In genomic region chr6:95293257-95293656, GRCh38 we compare ENCODE assay signal across 35 cellular contexts.
DNase-seq lines count a peak whose midpoint lies in the region; ATAC-seq, FAIRE-seq and TF ChIP-seq lines count a peak whose summit lies in the region.
"Had no signal": no experiment of that assay in that cellular context is flagged by ENCODE, and none has a peak within 500 bp of the region (broad histone marks: within the 10 kb centered on the region; RNA-seq: fewer than 3 reads in every experiment).

No MANE protein-coding gene starts in this region.

- no peak overlapping the region for H3K4me3 ChIP-seq in HepG2 (replicated peaks in 1 of 3; ENCODE audit: insufficient read depth in 1 of 3, low read depth in 2 of 3, low read length in 3 of 3)
- no peak overlapping the region for H3K4me3 ChIP-seq in right lobe of liver
- H3K4me3 ChIP-seq in Caco-2 (ENCODE audit: low read depth, low read length): no peak overlapping the region
- H3K4me3 ChIP-seq in trophoblast cell (ENCODE audit: low read depth, low read length): no peak overlapping the region
- H3K4me3 ChIP-seq: A549; BLaER1; BLaER1 treated with 17β-estradiol and CSF1 and Interleukin-3, amounts not matched to agents 10 nM and 100 nM had no signal

- H2BK120ac ChIP-seq in trophoblast cell (ENCODE audit: insufficient read depth, low read length, poor library complexity): no peak overlapping the region

- peaks cover 11% of the 10 kb centered on the region for H3K9me3 Mint-ChIP-seq in Caco-2 (ENCODE audit: unreplicated experiment)
- H3K9me3 Mint-ChIP-seq in activated naive CD4-positive, alpha-beta T cell treated with anti-CD3 and anti-CD28 coated beads for 36 hours: peaks cover 3% of the 10 kb centered on the region
- H3K9me3 Mint-ChIP-seq: CD4-positive, alpha-beta T cell had no signal

- H3K4me2 ChIP-seq in HepG2 (ENCODE audit: low read depth, low read length) (no peak overlapping the region), trophoblast cell (ENCODE audit: low read length) (no peak overlapping the region)
- H3K4me2 ChIP-seq: A549; BLaER1; BLaER1 treated with 17β-estradiol and CSF1 and Interleukin-3, amounts not matched to agents 10 nM and 100 nM had no signal

- DNase-seq in HepG2 (ENCODE audit: low spot score) (no peak), right lobe of liver (no peak), Caco-2 (peak; percentile 13 to 44), foreskin keratinocyte (no peak), trophoblast cell (peak; percentile 41 to 72), NCI-H1694 (lab: John Stamatoyannopoulos, UW) (no peak), DMS 273 (lab: John Stamatoyannopoulos, UW; ENCODE audit: unreplicated experiment) (no peak)
- DNase-seq in activated naive CD4-positive, alpha-beta T cell treated with anti-CD3 and anti-CD28 coated beads for 36 hours: no peak
- DNase-seq: 8988T; ACHN; AML-193; BE2C; C1 segment of cervical spinal cord; Calu3; CD4-positive, alpha-beta memory T cell; CD4-positive, alpha-beta T cell; CD4-positive, CD25-positive, alpha-beta regulatory T cell; CD8-positive, alpha-beta memory T cell; CD8-positive, alpha-beta T cell; COR-L47; DMS 273 treated with DMSO at 0.1 percent for 48 hours; DMS153; DMS79; DMS79 treated with DMSO at 0.1 percent for 48 hours; DND-41; EL had no signal

- intact Hi-C loops in HepG2 (cut with micrococcal nuclease; ENCODE audit: unreplicated experiment) (no loop called here), right lobe of liver (cut with DNase I) (no loop called here), Caco-2 (cut with micrococcal nuclease; ENCODE audit: unreplicated experiment) (no loop called here)
- intact Hi-C loops in activated naive CD4-positive, alpha-beta T cell treated with anti-CD3 and anti-CD28 coated beads for 36 hours (cut with micrococcal nuclease): no loop called here

- no peak for TF ChIP-seq CTCF in HepG2 (CRISPR knock-in tag; IDR thresholded peaks at IDR 0.05)
- TF ChIP-seq CTCF in right lobe of liver (IDR thresholded peaks at IDR 0.05): no peak
- TF ChIP-seq CTCF in Caco-2 (IDR thresholded peaks at IDR 0.05; ENCODE audit: insufficient read depth in 1 of 2, low read depth in 1 of 2, low read length in 1 of 2, severe bottlenecking in 1 of 2, unreplicated experiment in 1 of 2): no peak
- TF ChIP-seq CTCF in foreskin keratinocyte (conservative IDR thresholded peaks at IDR 0.05): no peak

- CTCF ChIA-PET in HepG2 (lab: Yijun Ruan, JAX; ENCODE audit: low intra/inter-chr PET ratio, low total read pairs): no interaction called here
- CTCF ChIA-PET in Caco-2 (lab: Charles Lee): no interaction called here
- CTCF ChIA-PET in activated naive CD4-positive, alpha-beta T cell treated with anti-CD3 and anti-CD28 coated beads for 36 hours (lab: Charles Lee): interaction anchor here (0.6 kb wide), 1 partner anchor 366 kb away, joined by 4 read pairs; no protein-coding TSS in a partner anchor

- no peaks in the 10 kb centered on the region for H4K20me1 ChIP-seq in HepG2 (ENCODE audit: insufficient read depth, low read length)
- H4K20me1 ChIP-seq: BLaER1; BLaER1 treated with 17β-estradiol and CSF1 and Interleukin-3, amounts not matched to agents 10 nM and 100 nM had no signal

- ATAC-seq in HepG2 (peak; percentile 44; the same call in 1 of the 3 replicates), right lobe of liver (no peak), foreskin keratinocyte (no peak)
- ATAC-seq: A549; CD8-positive, alpha-beta T cell had no signal

- H3K9me3 ChIP-seq in HepG2 (ENCODE audit: low read length) (no peaks in the 10 kb centered on the region), right lobe of liver (no peaks in the 10 kb centered on the region), Caco-2 (no peaks in the 10 kb centered on the region; the same call in 1 of the 2 replicates), trophoblast cell (ENCODE audit: insufficient read depth, low read depth, low read length) (no peaks in the 10 kb centered on the region)
- H3K9me3 ChIP-seq: A549; BE2C; BLaER1; BLaER1 treated with 17β-estradiol and CSF1 and Interleukin-3, amounts not matched to agents 10 nM and 100 nM had no signal

- H3K79me1 ChIP-seq in trophoblast cell (ENCODE audit: low read length): peaks cover 2% of the 10 kb centered on the region

- H3K14ac ChIP-seq in trophoblast cell (ENCODE audit: low read length): no peak overlapping the region

- in situ Hi-C loops in HepG2 (cut with HindIII; ENCODE audit: extremely low pct_ligation_motif_present, low pct_unique_long_range_greater_than_20kb): no loop called here

- TF ChIP-seq EP300 in HepG2 (IDR thresholded peaks at IDR 0.05; ENCODE audit: low read depth in 2 of 2, low read length in 2 of 2): no peak
- no peak for TF ChIP-seq EP300 in HepG2 (CRISPR knock-in tag; IDR thresholded peaks at IDR 0.05; ENCODE audit: borderline replicate concordance)

- whole genome bisulfite sequencing in HepG2 (ENCODE audit: low lambda C conversion rate): 9% methylated on average over 2 of the region's 2 CpGs
- 60% methylated on average over 2 of the region's 2 CpGs for WGBS in right lobe of liver (ENCODE audit: insufficient coverage, low coverage, low lambda C conversion rate, missing lambda C conversion rate)
- WGBS in trophoblast cell (ENCODE audit: extremely low coverage, insufficient coverage, insufficient read length): no CpG with 5 or more reads among the region's 2 CpGs

- no peak for TF ChIP-seq RAD21 in HepG2 (CRISPR knock-in tag; IDR thresholded peaks at IDR 0.05)

- H2BK5ac ChIP-seq in trophoblast cell (ENCODE audit: low read depth, low read length, poor library complexity): peak overlapping the region; percentile 63

- peak overlapping the region; percentile 92 for H3K27ac Mint-ChIP-seq in Caco-2 (ENCODE audit: unreplicated experiment)
- no peak overlapping the region for H3K27ac Mint-ChIP-seq in activated naive CD4-positive, alpha-beta T cell treated with anti-CD3 and anti-CD28 coated beads for 36 hours
- H3K27ac Mint-ChIP-seq: B cell; CD14-positive monocyte; CD4-positive, alpha-beta memory T cell; CD4-positive, alpha-beta T cell; CD4-positive, CD25-positive, alpha-beta regulatory T cell; CD8-positive, alpha-beta memory T cell; CD8-positive, alpha-beta T cell had no signal

- no peak for TF ChIP-seq POLR2A in HepG2 (IDR thresholded peaks at IDR 0.05; ENCODE audit: insufficient read depth in 1 of 2, low read depth in 2 of 2, low read length in 2 of 2)
- TF ChIP-seq POLR2A in right lobe of liver (IDR thresholded peaks at IDR 0.05): no peak

- no peaks in the 10 kb centered on the region for H3K36me3 Mint-ChIP-seq in Caco-2 (ENCODE audit: insufficient read depth, unreplicated experiment)
- H3K36me3 Mint-ChIP-seq in activated naive CD4-positive, alpha-beta T cell treated with anti-CD3 and anti-CD28 coated beads for 36 hours (ENCODE audit: low read depth): no peaks in the 10 kb centered on the region
- H3K36me3 Mint-ChIP-seq: CD14-positive monocyte; CD4-positive, alpha-beta memory T cell; CD4-positive, CD25-positive, alpha-beta regulatory T cell; CD8-positive, alpha-beta memory T cell; CD8-positive, alpha-beta T cell had no signal

- peaks cover 18% of the 10 kb centered on the region for H3K4me1 Mint-ChIP-seq in Caco-2 (ENCODE audit: low read depth, unreplicated experiment)
- H3K4me1 Mint-ChIP-seq in activated naive CD4-positive, alpha-beta T cell treated with anti-CD3 and anti-CD28 coated beads for 36 hours (ENCODE audit: low read depth): no peaks in the 10 kb centered on the region
- H3K4me1 Mint-ChIP-seq: B cell; CD14-positive monocyte; CD4-positive, alpha-beta memory T cell; CD4-positive, CD25-positive, alpha-beta regulatory T cell; CD8-positive, alpha-beta memory T cell had no signal

- H3K9ac ChIP-seq in HepG2 (ENCODE audit: insufficient read depth, low read depth, low read length) (no peak overlapping the region), trophoblast cell (ENCODE audit: low read length) (no peak overlapping the region)
- H3K9ac ChIP-seq: BLaER1; BLaER1 treated with 17β-estradiol and CSF1 and Interleukin-3, amounts not matched to agents 10 nM and 100 nM had no signal

- H3K27ac ChIP-seq in HepG2 (ENCODE audit: extremely low read length, insufficient read depth, low read length) (no peak overlapping the region), right lobe of liver (no peak overlapping the region), foreskin keratinocyte (peak overlapping the region; percentile 79), trophoblast cell (ENCODE audit: low read depth, low read length) (no peak overlapping the region)
- H3K27ac ChIP-seq: 22Rv1; A549; BLaER1; BLaER1 treated with 17β-estradiol and CSF1 and Interleukin-3, amounts not matched to agents 10 nM and 100 nM; C4-2B had no signal

- H4K91ac ChIP-seq in trophoblast cell (ENCODE audit: low read depth, low read length): no peak overlapping the region

- FAIRE-seq in HepG2 (lab: Jason Lieb, UNC): no peak
- FAIRE-seq: A204.1, A549, D721Med had no signal

- H2AFZ ChIP-seq in HepG2 (ENCODE audit: low read length) (no peak overlapping the region), trophoblast cell (ENCODE audit: insufficient read depth, low read length, poor library complexity) (no peak overlapping the region)

- H3K4me3 Mint-ChIP-seq in Caco-2 (ENCODE audit: unreplicated experiment): no peak overlapping the region
- no peak overlapping the region for H3K4me3 Mint-ChIP-seq in activated naive CD4-positive, alpha-beta T cell treated with anti-CD3 and anti-CD28 coated beads for 36 hours
- H3K4me3 Mint-ChIP-seq: B cell; CD14-positive monocyte; CD4-positive, alpha-beta memory T cell; CD4-positive, alpha-beta T cell; CD4-positive, CD25-positive, alpha-beta regulatory T cell; CD8-positive, alpha-beta memory T cell; CD8-positive, alpha-beta T cell had no signal

- BruUV-seq in HepG2 (replicated peaks; lab: Mats Ljungman, UMichigan) (no TSS peak), Caco-2 (replicated peaks; lab: Mats Ljungman, UMichigan) (no TSS peak)

- POLR2A ChIA-PET in HepG2 (lab: Yijun Ruan, JAX): no interaction called here
- POLR2A ChIA-PET in Caco-2 (lab: Charles Lee): no interaction called here

- peak overlapping the region; percentile 53 for H3K23ac ChIP-seq in trophoblast cell (ENCODE audit: low read length)

- H3K79me2 ChIP-seq in HepG2 (ENCODE audit: insufficient read depth, low read length) (no peaks in the 10 kb centered on the region), trophoblast cell (ENCODE audit: control insufficient read depth, insufficient read depth, low read length, poor library complexity) (no peaks in the 10 kb centered on the region)

- H3K36me3 ChIP-seq in HepG2 (replicated peaks in 1 of 2; ENCODE audit: control insufficient read depth in 1 of 2, insufficient read depth in 2 of 2, low read length in 2 of 2): no peaks in the 10 kb centered on the region
- no peaks in the 10 kb centered on the region for H3K36me3 ChIP-seq in right lobe of liver
- no peaks in the 10 kb centered on the region for H3K36me3 ChIP-seq in Caco-2 (ENCODE audit: control insufficient read depth, insufficient read depth, low read length)
- no peaks in the 10 kb centered on the region for H3K36me3 ChIP-seq in trophoblast cell (ENCODE audit: control insufficient read depth in 1 of 2, insufficient read depth in 2 of 2, low read length in 2 of 2)
- H3K36me3 ChIP-seq: BE2C; BLaER1; BLaER1 treated with 17β-estradiol and CSF1 and Interleukin-3, amounts not matched to agents 10 nM and 100 nM had no signal

- H3K4ac ChIP-seq in trophoblast cell (ENCODE audit: low read depth, low read length): no peak overlapping the region

- no peak overlapping the region for H2BK12ac ChIP-seq in trophoblast cell (ENCODE audit: low read length)

- H3K4me1 ChIP-seq in HepG2 (ENCODE audit: insufficient read depth, low read length) (no peaks in the 10 kb centered on the region), right lobe of liver (no peaks in the 10 kb centered on the region), Caco-2 (peaks cover 24% of the 10 kb centered on the region), foreskin keratinocyte (peaks cover 16% of the 10 kb centered on the region), trophoblast cell (ENCODE audit: control insufficient read depth in 1 of 2, insufficient read depth in 2 of 2, low read length in 2 of 2) (peaks cover 2 to 6% of the 10 kb centered on the region in 2 experiments)
- H3K4me1 ChIP-seq: A549; BLaER1; BLaER1 treated with 17β-estradiol and CSF1 and Interleukin-3, amounts not matched to agents 10 nM and 100 nM had no signal

- no peak overlapping the region for H3K18ac ChIP-seq in trophoblast cell (ENCODE audit: low read length)

- no peaks in the 10 kb centered on the region for H3K27me3 Mint-ChIP-seq in Caco-2 (ENCODE audit: insufficient read depth, unreplicated experiment)
- H3K27me3 Mint-ChIP-seq in activated naive CD4-positive, alpha-beta T cell treated with anti-CD3 and anti-CD28 coated beads for 36 hours (ENCODE audit: low read depth): no peaks in the 10 kb centered on the region
- H3K27me3 Mint-ChIP-seq: B cell; CD4-positive, alpha-beta memory T cell; CD4-positive, alpha-beta T cell; CD4-positive, CD25-positive, alpha-beta regulatory T cell; CD8-positive, alpha-beta memory T cell had no signal

- H2AK5ac ChIP-seq in trophoblast cell (ENCODE audit: low read length): no peak overlapping the region

- H3K27me3 ChIP-seq in HepG2 (ENCODE audit: control insufficient read depth in 1 of 2, insufficient read depth in 2 of 2, low read length in 2 of 2): no peaks in the 10 kb centered on the region
- no peaks in the 10 kb centered on the region for H3K27me3 ChIP-seq in right lobe of liver
- H3K27me3 ChIP-seq in Caco-2 (replicated peaks; ENCODE audit: control insufficient read depth, insufficient read depth, low read length): no peaks in the 10 kb centered on the region
- no peaks in the 10 kb centered on the region for H3K27me3 ChIP-seq in foreskin keratinocyte
- no peaks in the 10 kb centered on the region for H3K27me3 ChIP-seq in trophoblast cell (ENCODE audit: insufficient read depth, low read length)
- H3K27me3 ChIP-seq: BE2C; BLaER1; BLaER1 treated with 17β-estradiol and CSF1 and Interleukin-3, amounts not matched to agents 10 nM and 100 nM had no signal

- no peak overlapping the region for H4K12ac ChIP-seq in trophoblast cell (ENCODE audit: low read depth, low read length)

- H4K8ac ChIP-seq in trophoblast cell (ENCODE audit: low read depth, low read length): peak overlapping the region; percentile 60

Comparison
In these comparisons a context has a peak if more than half of its experiments do, and no peak if none do; other contexts are left out.
1. DNase-seq: peak in Caco-2 (2 of 2) and trophoblast cell (2 of 2); none in HepG2 (single experiment), right lobe of liver (0 of 3), foreskin keratinocyte (0 of 2), activated naive CD4-positive, alpha-beta T cell treated with anti-CD3 and anti-CD28 coated beads for 36 hours (single experiment), NCI-H1694 (single experiment) and DMS 273 (single experiment).